ENCODE assay signal across 22 cellular contexts in the genomic region with DNA sequence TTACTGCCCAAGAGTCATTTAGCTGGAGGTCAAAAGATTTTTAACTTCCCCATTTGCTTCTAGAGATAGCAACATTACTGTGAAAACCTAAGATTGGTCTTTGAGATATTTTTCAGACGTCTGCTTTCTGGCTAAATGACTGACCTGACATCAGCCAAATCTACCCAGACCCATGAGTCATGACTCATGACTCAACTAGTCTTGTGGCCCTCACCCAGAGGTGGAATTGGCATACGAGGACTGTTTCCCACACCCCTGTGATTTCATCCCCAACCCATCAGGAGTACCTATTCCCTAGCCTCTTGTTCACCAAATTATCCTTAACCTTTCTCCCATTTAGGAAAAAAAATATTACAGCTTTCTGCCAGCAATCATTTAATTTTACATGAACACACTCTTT.
DNase-seq lines count a peak whose midpoint lies in the region; ATAC-seq lines count a peak whose summit lies in the region.
"Had no signal": no experiment of that assay in that cellular context is flagged by ENCODE, and none has a peak within 500 bp of the region (broad histone marks: within the 10 kb centered on the region; RNA-seq: fewer than 3 reads in every experiment).

No MANE protein-coding gene starts in this region.

- H3K36me3 ChIP-seq in MG63: no peaks in the 10 kb centered on the region
- H3K36me3 ChIP-seq: SJCRH30 had no signal

- H3K4me3 ChIP-seq in MG63: no peak overlapping the region
- H3K4me3 ChIP-seq: A549, K562, SJCRH30 had no signal

- H3K9me3 ChIP-seq in MG63: no peaks in the 10 kb centered on the region
- H3K9me3 ChIP-seq: A549, SJCRH30 had no signal

- DNase-seq in Daoy (ENCODE audit: low read depth) (peak; percentile 52), MG63 (peak; percentile 9), cerebellum (ENCODE audit: low spot score) (peak; percentile 0), glomerular visceral epithelial cell (ENCODE audit: extremely low spot score) (peak; percentile 44), OCI-M1 (lab: John Stamatoyannopoulos, UW) (no peak), NCI-H1105 (lab: John Stamatoyannopoulos, UW) (no peak), CD1c-positive myeloid dendritic cell (ENCODE audit: extremely low spot score) (no peak)
- DNase-seq: CD4-positive, CD25-positive, alpha-beta regulatory T cell; DMS79; NCI-H1092 treated with DMSO at 0.1 percent for 48 hours; NCI-H146; NCI-H2029; NCI-H2227 treated with DMSO at 0.1 percent for 48 hours; NCI-H510A treated with DMSO at 0.1 percent for 48 hours; NCI-H748 treated with DMSO at 0.1 percent for 48 hours; SJCRH30 had no signal

- ATAC-seq in GM21515 (IDR thresholded peaks at IDR 0.05; ENCODE audit: unreplicated experiment): no peak
- ATAC-seq: A549, HCT116, HepG2, K562, Panc1 had no signal

- no peaks in the 10 kb centered on the region for H3K27me3 ChIP-seq in MG63
- H3K27me3 ChIP-seq: SJCRH30 had no signal

Comparison
In these comparisons a context has a peak if more than half of its experiments do, and no peak if none do; other contexts are left out.
1. DNase-seq: peak in Daoy (single experiment), MG63 (single experiment), cerebellum (single experiment) and glomerular visceral epithelial cell (single experiment); none in OCI-M1 (single experiment), NCI-H1105 (single experiment) and CD1c-positive myeloid dendritic cell (single experiment).